In genomic region chr18:62790836-62791772, GRCh38 we compare ENCODE assay signal across 15 cellular contexts.
A peak's percentile ranks its signal among the peaks of the same experiment; 100 is the strongest.
DNase-seq lines count a peak whose midpoint lies in the region; ATAC-seq and TF ChIP-seq lines count a peak whose summit lies in the region.
"Had no signal": no experiment of that assay in that cellular context is flagged by ENCODE, and none has a peak within 500 bp of the region (broad histone marks: within the 10 kb centered on the region; RNA-seq: fewer than 3 reads in every experiment).

No MANE protein-coding gene starts in this region.

- peak overlapping the region; percentile 3 for H3K27ac ChIP-seq in left ventricle myocardium inferior (replicated peaks)
- peak overlapping the region; percentile 49 for H3K27ac ChIP-seq in layer of hippocampus (ENCODE audit: low read depth, low read length)
- peak overlapping the region; percentile 77 for H3K27ac ChIP-seq in temporal lobe (ENCODE audit: low read depth, low read length)
- H3K27ac ChIP-seq: lower lobe of right lung, SK-N-MC had no signal

- no peak for TF ChIP-seq CTCF in left ventricle myocardium inferior (IDR thresholded peaks at IDR 0.05; ENCODE audit: borderline replicate concordance)

- H3K27me3 ChIP-seq in left ventricle myocardium inferior (ENCODE audit: low read depth) (no peaks in the 10 kb centered on the region), layer of hippocampus (ENCODE audit: control insufficient read depth, insufficient read depth, low read length) (no peaks in the 10 kb centered on the region)

- ATAC-seq in left cardiac atrium: no peak
- ATAC-seq in GM21723 (IDR thresholded peaks at IDR 0.05; ENCODE audit: unreplicated experiment): no peak
- ATAC-seq: activated CD8-positive, alpha-beta T cell treated with anti-CD3 and anti-CD28 coated beads, Interleukin-2, amount 10 ng/mL, durations not matched to agents 7 days and 5 days; lower lobe of right lung; stimulated activated memory B cell treated with anti-CD40 and anti-IgM and Interleukin-4, amounts not matched to agents 10 μg/mL and 1 μg/mL and 100 μg/mL, for 72 hours had no signal

- no peaks in the 10 kb centered on the region for H3K9me3 ChIP-seq in left ventricle myocardium inferior (replicated peaks)
- H3K9me3 ChIP-seq: lower lobe of right lung had no signal

- intact Hi-C loops in left ventricle myocardium inferior (cut with micrococcal nuclease): no loop called here
- intact Hi-C loops in left cardiac atrium (cut with DNase I): no loop called here

- DNase-seq in left ventricle myocardium inferior (no peak), left cardiac atrium (no peak), amniotic epithelial cell (ENCODE audit: low read depth) (peak; percentile 43), T1000 (lab: John Stamatoyannopoulos, UW) (no peak)
- DNase-seq in activated CD4-positive, alpha-beta T cell treated with anti-CD3 and anti-CD28 coated beads for 1 hour: no peak
- DNase-seq: activated CD8-positive, alpha-beta T cell treated with anti-CD3 and anti-CD28 coated beads, Interleukin-2, amount 10 ng/mL, durations not matched to agents 7 days and 5 days; activated naive CD8-positive, alpha-beta T cell treated with anti-CD3 and anti-CD28 coated beads, Interleukin-2, amount 10 ng/mL, durations not matched to agents 7 days and 5 days; KBM-7; lower lobe of right lung; NCI-H526 treated with DMSO at 0.1 percent for 48 hours had no signal

- peak overlapping the region; percentile 17 for H3K4me3 ChIP-seq in left ventricle myocardium inferior
- H3K4me3 ChIP-seq: lower lobe of right lung, SK-N-MC had no signal

- no peaks in the 10 kb centered on the region for H3K36me3 ChIP-seq in left ventricle myocardium inferior
- H3K36me3 ChIP-seq: lower lobe of right lung had no signal

- peaks cover 43% of the 10 kb centered on the region for H3K4me1 ChIP-seq in left ventricle myocardium inferior
- H3K4me1 ChIP-seq: lower lobe of right lung had no signal

Comparison
In these comparisons a context has a peak if more than half of its experiments do, and no peak if none do; other contexts are left out.
1. H3K27ac ChIP-seq: peak in every context shown above with its lines; median percentile 77 in temporal lobe; 49 in layer of hippocampus; 3 in left ventricle myocardium inferior.